Comparison of ENCODE assay signal across 1 cellular context in genomic region chr5:115634343-115635132, GRCh38.
TF ChIP-seq lines count a peak whose summit lies in the region.

No MANE protein-coding gene starts in this region.

TF ChIP-seq in HepG2, 621 proteins besides CTCF, POLR2A, EP300 and RAD21 (continued from another document and continues in another):
- TF ChIP-seq ZHX2 (IDR thresholded peaks at IDR 0.05; ENCODE audit: low read depth) (no peak), ZHX2 (CRISPR knock-in tag; IDR thresholded peaks at IDR 0.05; ENCODE audit: borderline replicate concordance) (no peak), ZBTB10 (CRISPR knock-in tag; IDR thresholded peaks at IDR 0.05; ENCODE audit: borderline replicate concordance) (no peak), ARNT (IDR thresholded peaks at IDR 0.05) (no peak), ZNF451 (CRISPR knock-in tag; IDR thresholded peaks at IDR 0.05) (no peak), ZNF800 (CRISPR knock-in tag; IDR thresholded peaks at IDR 0.05) (no peak), ZNF577 (CRISPR knock-in tag; IDR thresholded peaks at IDR 0.05; ENCODE audit: borderline replicate concordance, low read depth) (no peak), TBX3 (IDR thresholded peaks at IDR 0.05; ENCODE audit: borderline replicate concordance) (no peak), ZNF788 (CRISPR knock-in tag; IDR thresholded peaks at IDR 0.05; ENCODE audit: borderline replicate concordance) (no peak), ISL2 (CRISPR knock-in tag; IDR thresholded peaks at IDR 0.05) (no peak), KLF15 (CRISPR knock-in tag; IDR thresholded peaks at IDR 0.05; ENCODE audit: borderline replicate concordance) (no peak), SALL1 (CRISPR knock-in tag; IDR thresholded peaks at IDR 0.05) (peak; percentile 48), CREM (IDR thresholded peaks at IDR 0.05) (0 out of 2 replicates have a peak, but pooled peaks have one; percentile 24), CREM (CRISPR knock-in tag; IDR thresholded peaks at IDR 0.05) (no peak), EEA1 (CRISPR knock-in tag; IDR thresholded peaks at IDR 0.05; ENCODE audit: borderline replicate concordance) (no peak), MEIS1 (CRISPR knock-in tag; IDR thresholded peaks at IDR 0.05; ENCODE audit: borderline replicate concordance) (no peak), DNMT3B (CRISPR knock-in tag; conservative IDR thresholded peaks at IDR 0.05) (no peak), ARID5B (CRISPR knock-in tag; IDR thresholded peaks at IDR 0.05) (peak; percentile 55; the same call in 1 of the 2 replicates), MIER3 (CRISPR knock-in tag; IDR thresholded peaks at IDR 0.05; ENCODE audit: borderline replicate concordance) (0 out of 2 replicates have a peak, but pooled peaks have one; percentile 18), PCBP1 (IDR thresholded peaks at IDR 0.05; ENCODE audit: borderline replicate concordance, low read depth, low read length) (no peak), PLRG1 (conservative IDR thresholded peaks at IDR 0.05) (no peak), ZNF253 (CRISPR knock-in tag; IDR thresholded peaks at IDR 0.05; ENCODE audit: borderline replicate concordance) (no peak), SMARCE1 (IDR thresholded peaks at IDR 0.05; ENCODE audit: borderline replicate concordance) (no peak), NRL (CRISPR knock-in tag; IDR thresholded peaks at IDR 0.05; ENCODE audit: borderline replicate concordance) (no peak), DDIT3 (CRISPR knock-in tag; IDR thresholded peaks at IDR 0.05) (no peak), ARNT2 (CRISPR knock-in tag; IDR thresholded peaks at IDR 0.05; ENCODE audit: low read depth) (no peak), ZNF557 (CRISPR knock-in tag; IDR thresholded peaks at IDR 0.05) (no peak), ZNF572 (CRISPR knock-in tag; IDR thresholded peaks at IDR 0.05) (no peak), ZNF18 (CRISPR knock-in tag; IDR thresholded peaks at IDR 0.05; ENCODE audit: insufficient replicate concordance) (no peak), ZNF362 (CRISPR knock-in tag; IDR thresholded peaks at IDR 0.05; ENCODE audit: borderline replicate concordance) (no peak), HMGXB4 (CRISPR knock-in tag; IDR thresholded peaks at IDR 0.05; ENCODE audit: borderline replicate concordance in 1 of 2, low read depth in 1 of 2) (peak; percentile 49 to 64; a peak in 1 of 4 replicates), ZNF274 (CRISPR knock-in tag; IDR thresholded peaks at IDR 0.05) (no peak), EZH2 (conservative IDR thresholded peaks at IDR 0.05; ENCODE audit: low read depth, low read length) (no peak), ZNF367 (CRISPR knock-in tag; IDR thresholded peaks at IDR 0.05; ENCODE audit: borderline replicate concordance) (no peak), SMC3 (IDR thresholded peaks at IDR 0.05; ENCODE audit: low read length) (peak; percentile 95), BCLAF1 (IDR thresholded peaks at IDR 0.05) (no peak), NFYB (CRISPR knock-in tag; IDR thresholded peaks at IDR 0.05) (no peak), NONO (IDR thresholded peaks at IDR 0.05) (no peak), NONO (CRISPR knock-in tag; conservative IDR thresholded peaks at IDR 0.05) (no peak)
